Comparison of ENCODE assay signal across 8 cellular contexts in genomic region chr14:21723431-21724045, GRCh38. TPM values are rescaled to one million over a fixed set of nuclear protein-coding genes. Genes with fewer than 3 reads are reported as not detected.
DNase-seq lines count a peak whose midpoint lies in the region; ATAC-seq and TF ChIP-seq lines count a peak whose summit lies in the region.

No MANE protein-coding gene starts in this region.

- DNase-seq in activated T-cell treated with anti-CD3 and anti-CD28 coated beads for 1 hour (ENCODE audit: low read depth) = peak; percentile 10
- DNase-seq in activated T-cell treated with anti-CD3 and anti-CD28 coated beads for 4 hours = no peak
- peak; percentile 57 to 66 for DNase-seq in SHP77 (lab: John Stamatoyannopoulos, UW)
- DNase-seq in chondrocyte (ENCODE audit: low spot score) = no peak
- DNase-seq in stimulated activated CD4-positive, alpha-beta T cell treated with anti-CD3 and anti-CD28 coated beads, Interleukin-15, amount 100 ng/mL, for 24 hours = peak; percentile 56
- DNase-seq in inferior parietal cortex (ENCODE audit: extremely low spot score) = no peak
- DNase-seq in Right ventricle myocardium inferior (ENCODE audit: missing footprints) = no peak

- H3K9me3 Mint-ChIP-seq in chondrocyte (ENCODE audit: low read depth) = no peaks in the 10 kb centered on the region

- ATAC-seq in Right ventricle myocardium inferior (no peak), HG03045 (IDR thresholded peaks at IDR 0.05; ENCODE audit: unreplicated experiment) (no peak)

- no peaks in the 10 kb centered on the region for H3K36me3 Mint-ChIP-seq in chondrocyte (ENCODE audit: low read depth)

- TF ChIP-seq CTCF in chondrocyte (IDR thresholded peaks at IDR 0.05) = peak; percentile 25

- peaks cover 43% of the 10 kb centered on the region for H3K27me3 Mint-ChIP-seq in chondrocyte (ENCODE audit: low read depth)

- H3K4me3 Mint-ChIP-seq in chondrocyte (ENCODE audit: unreplicated experiment) = no peak overlapping the region

- H3K4me1 Mint-ChIP-seq in chondrocyte (ENCODE audit: low read depth) = no peaks in the 10 kb centered on the region

- H3K27ac Mint-ChIP-seq in chondrocyte (ENCODE audit: unreplicated experiment) = no peak overlapping the region

- intact Hi-C loops in Right ventricle myocardium inferior (cut with DNase I) = no loop called here

RNA-seq across cellular contexts. Expression of gene OR4E1, which starts 49.9 kb away (rescaled TPM):
- total RNA-seq in chondrocyte = not detected in 3 replicates
- total RNA-seq in Right ventricle myocardium inferior = not detected

Comparison
In these comparisons a context has a peak if more than half of its experiments do, and no peak if none do; other contexts are left out.
1. DNase-seq: peak in activated T-cell treated with anti-CD3 and anti-CD28 coated beads for 1 hour (single experiment), SHP77 (2 of 2) and stimulated activated CD4-positive, alpha-beta T cell treated with anti-CD3 and anti-CD28 coated beads, Interleukin-15, amount 100 ng/mL, for 24 hours (single experiment); none in activated T-cell treated with anti-CD3 and anti-CD28 coated beads for 4 hours (single experiment), chondrocyte (single experiment), inferior parietal cortex (single experiment) and Right ventricle myocardium inferior (single experiment).